17 cellular contexts compared by ENCODE assay signal in genomic region chr15:37823601-37824275, GRCh38.
A peak's percentile ranks its signal among the peaks of the same experiment; 100 is the strongest.
DNase-seq lines count a peak whose midpoint lies in the region; ATAC-seq, FAIRE-seq and TF ChIP-seq lines count a peak whose summit lies in the region.
"Had no signal": no experiment of that assay in that cellular context is flagged by ENCODE, and none has a peak within 500 bp of the region (broad histone marks: within the 10 kb centered on the region; RNA-seq: fewer than 3 reads in every experiment).

No MANE protein-coding gene starts in this region.

- peaks cover 16% of the 10 kb centered on the region for H3K4me1 Mint-ChIP-seq in neural progenitor cell
- H3K4me1 Mint-ChIP-seq: CD8-positive, alpha-beta memory T cell had no signal

- no peak overlapping the region for H3K27ac ChIP-seq in neural progenitor cell
- H3K27ac ChIP-seq: A549 had no signal

- H3K4me3 ChIP-seq in H7 (ENCODE audit: insufficient read depth, low read depth, low read length) (no peak overlapping the region), bronchial epithelial cell (ENCODE audit: low read depth, low read length) (no peak overlapping the region), neural progenitor cell (no peak overlapping the region)
- H3K4me3 ChIP-seq: A549, K562 had no signal

- TF ChIP-seq CTCF in bronchial epithelial cell (IDR thresholded peaks at IDR 0.05; ENCODE audit: insufficient read depth, low read length, severe bottlenecking) (no peak), neural progenitor cell (IDR thresholded peaks at IDR 0.05) (no peak)

- H3K9ac ChIP-seq in neural progenitor cell, result no peak overlapping the region

- no peak overlapping the region for H3K4me2 ChIP-seq in neural progenitor cell
- H3K4me2 ChIP-seq: A549 had no signal

- no peak overlapping the region for H3K4me3 Mint-ChIP-seq in neural progenitor cell
- H3K4me3 Mint-ChIP-seq: CD8-positive, alpha-beta memory T cell had no signal

- no peaks in the 10 kb centered on the region for H3K9me3 ChIP-seq in neural progenitor cell (ENCODE audit: low read depth)
- H3K9me3 ChIP-seq: A549 had no signal

- no peaks in the 10 kb centered on the region for H3K4me1 ChIP-seq in neural progenitor cell

- H3K27ac Mint-ChIP-seq in neural progenitor cell, result no peak overlapping the region
- H3K27ac Mint-ChIP-seq: CD8-positive, alpha-beta memory T cell had no signal

- peak; percentile 28 for FAIRE-seq in bronchial epithelial cell (lab: Jason Lieb, UNC)
- FAIRE-seq: A549, K562 had no signal

- H3K27me3 Mint-ChIP-seq in neural progenitor cell (ENCODE audit: insufficient read depth, low read depth), result peaks cover 2% of the 10 kb centered on the region

- peak overlapping the region; percentile 45 for H2AFZ ChIP-seq in neural progenitor cell (replicated peaks)

- H3K9me3 Mint-ChIP-seq in neural progenitor cell, result no peaks in the 10 kb centered on the region

- H3K27me3 ChIP-seq in H7 (ENCODE audit: control insufficient read depth, insufficient read depth, low read length) (no peaks in the 10 kb centered on the region), bronchial epithelial cell (ENCODE audit: control insufficient read depth, insufficient read depth, low read length) (no peaks in the 10 kb centered on the region), neural progenitor cell (no peaks in the 10 kb centered on the region)

- H4K20me1 ChIP-seq in neural progenitor cell (ENCODE audit: low read depth), result no peaks in the 10 kb centered on the region

- no peaks in the 10 kb centered on the region for H3F3A ChIP-seq in neural progenitor cell (ENCODE audit: low read depth)

- ATAC-seq in HG02798 (IDR thresholded peaks at IDR 0.05; ENCODE audit: poor library complexity, unreplicated experiment) (no peak), HG03571 (IDR thresholded peaks at IDR 0.05; ENCODE audit: unreplicated experiment) (no peak)
- ATAC-seq: K562 had no signal

- no peaks in the 10 kb centered on the region for H3K36me3 Mint-ChIP-seq in neural progenitor cell
- H3K36me3 Mint-ChIP-seq: CD8-positive, alpha-beta memory T cell had no signal

- H3K79me2 ChIP-seq in neural progenitor cell (ENCODE audit: low read depth), result no peaks in the 10 kb centered on the region

- DNase-seq in H7 (peak; percentile 14), NCI-H82 (lab: John Stamatoyannopoulos, UW) (peak; percentile 73), bronchial epithelial cell (ENCODE audit: low read depth) (no peak), neural progenitor cell (ENCODE audit: low spot score) (no peak), hypothalamus (lab: John Stamatoyannopoulos, UW) (no peak)
- no peak for DNase-seq in activated CD8-positive, alpha-beta memory T cell treated with anti-CD3 and anti-CD28 coated beads for 24 hours
- DNase-seq: C1 segment of cervical spinal cord; CD8-positive, alpha-beta memory T cell; DMS79; MV-4-11; NCI-H1694 treated with DMSO at 0.1 percent for 48 hours; NCI-H510A; NCI-H774 had no signal

- H3K36me3 ChIP-seq in H7 (replicated peaks; ENCODE audit: control insufficient read depth, insufficient read depth, low read length), result no peaks in the 10 kb centered on the region
- no peaks in the 10 kb centered on the region for H3K36me3 ChIP-seq in bronchial epithelial cell (ENCODE audit: control insufficient read depth, insufficient read depth, low read length)
- H3K36me3 ChIP-seq in neural progenitor cell, result no peaks in the 10 kb centered on the region

Comparison
In these comparisons a context has a peak if more than half of its experiments do, and no peak if none do; other contexts are left out.
1. DNase-seq: peak in H7 (single experiment) and NCI-H82 (single experiment); none in bronchial epithelial cell (single experiment), neural progenitor cell (single experiment), hypothalamus (0 of 51) and activated CD8-positive, alpha-beta memory T cell treated with anti-CD3 and anti-CD28 coated beads for 24 hours (single experiment).